ENCODE assay signal across 8 cellular contexts in genomic region chr19:16078311-16078758, GRCh38. TPM values are rescaled to one million over a fixed set of nuclear protein-coding genes. Genes with fewer than 3 reads are reported as not detected.
DNase-seq lines count a peak whose midpoint lies in the region; ATAC-seq, FAIRE-seq and TF ChIP-seq lines count a peak whose summit lies in the region.

No MANE protein-coding gene starts in this region.

- no peaks in the 10 kb centered on the region for H3K9me3 ChIP-seq in Peyer's patch
- no peaks in the 10 kb centered on the region for H3K9me3 ChIP-seq in HepG2 (ENCODE audit: low read length)
- H3K9me3 ChIP-seq in testis, result no peaks in the 10 kb centered on the region

- CTCF ChIA-PET in HepG2 (lab: Yijun Ruan, JAX; ENCODE audit: low intra/inter-chr PET ratio, low total read pairs), result no interaction called here

- TF ChIP-seq RAD21 in HepG2 (CRISPR knock-in tag; IDR thresholded peaks at IDR 0.05), result no peak

- TF ChIP-seq POLR2A in Peyer's patch (IDR thresholded peaks at IDR 0.05), result no peak
- TF ChIP-seq POLR2A in HepG2 (IDR thresholded peaks at IDR 0.05; ENCODE audit: insufficient read depth in 1 of 2, low read depth in 2 of 2, low read length in 2 of 2), result no peak
- TF ChIP-seq POLR2A in testis (IDR thresholded peaks at IDR 0.05), result no peak

- H3K79me2 ChIP-seq in HepG2 (ENCODE audit: insufficient read depth, low read length), result peaks cover 51% of the 10 kb centered on the region

- DNase-seq in Peyer's patch (peak in 1 of 3 donors; percentile 32), brain microvascular endothelial cell (no peak), HepG2 (ENCODE audit: low spot score) (no peak), testis (peak; percentile 46), HPDE6-E6E7 (ENCODE audit: extremely low spot score) (no peak), NCI-H2029 (lab: John Stamatoyannopoulos, UW) (no peak)

- peaks cover 0 to 21% (median 0%) of the 10 kb centered on the region in 3 donors for H3K36me3 ChIP-seq in Peyer's patch
- peaks cover 56% of the 10 kb centered on the region for H3K36me3 ChIP-seq in brain microvascular endothelial cell (replicated peaks)
- H3K36me3 ChIP-seq in HepG2 (replicated peaks in 1 of 2; ENCODE audit: control insufficient read depth in 1 of 2, insufficient read depth in 2 of 2, low read length in 2 of 2), result peaks cover 7 to 32% of the 10 kb centered on the region in 2 experiments
- no peaks in the 10 kb centered on the region for H3K36me3 ChIP-seq in testis (ENCODE audit: low read depth, missing control alignments)

- in situ Hi-C loops in brain microvascular endothelial cell (cut with HindIII; ENCODE audit: low pct_ligation_motif_present, low sequenced_read_pairs), result no loop called here
- in situ Hi-C loops in HepG2 (cut with HindIII; ENCODE audit: extremely low pct_ligation_motif_present, low pct_unique_long_range_greater_than_20kb), result no loop called here

- H3K27ac ChIP-seq in Peyer's patch (peak overlapping the region; percentile 95 to 100 (median 99)), brain microvascular endothelial cell (peak overlapping the region; percentile 97), HepG2 (ENCODE audit: extremely low read length, insufficient read depth, low read length) (peak overlapping the region; percentile 90), testis (peak overlapping the region; percentile 100)

- BruUV-seq in HepG2 (replicated peaks; lab: Mats Ljungman, UMichigan), result no TSS peak

- H3K9ac ChIP-seq in HepG2 (ENCODE audit: insufficient read depth, low read depth, low read length), result peak overlapping the region; percentile 97

- H3K4me1 ChIP-seq in Peyer's patch (peaks cover 0 to 53% (median 22%) of the 10 kb centered on the region in 4 donors), HepG2 (ENCODE audit: insufficient read depth, low read length) (peaks cover 77% of the 10 kb centered on the region), testis (peaks cover 32% of the 10 kb centered on the region)

- H3K27me3 ChIP-seq in Peyer's patch (no peaks in the 10 kb centered on the region), brain microvascular endothelial cell (replicated peaks) (no peaks in the 10 kb centered on the region), HepG2 (ENCODE audit: control insufficient read depth in 1 of 2, insufficient read depth in 2 of 2, low read length in 2 of 2) (no peaks in the 10 kb centered on the region), testis (no peaks in the 10 kb centered on the region)

- no peak for ATAC-seq in HepG2
- no peak for ATAC-seq in GM21423 (IDR thresholded peaks at IDR 0.05; ENCODE audit: unreplicated experiment)

- H4K20me1 ChIP-seq in HepG2 (ENCODE audit: insufficient read depth, low read length), result peaks cover 17% of the 10 kb centered on the region; the same call in 1 of the 2 replicates

- H3K4me2 ChIP-seq in HepG2 (ENCODE audit: low read depth, low read length), result peak overlapping the region; percentile 98

- TF ChIP-seq EP300 in HepG2 (IDR thresholded peaks at IDR 0.05; ENCODE audit: low read depth in 2 of 2, low read length in 2 of 2) (no peak), HepG2 (CRISPR knock-in tag; IDR thresholded peaks at IDR 0.05; ENCODE audit: borderline replicate concordance) (no peak)

- intact Hi-C loops in HepG2 (cut with micrococcal nuclease; ENCODE audit: unreplicated experiment) (no loop called here), testis (cut with DNase I; ENCODE audit: low total_unique reads) (no loop called here)

- no peak for FAIRE-seq in HepG2 (lab: Jason Lieb, UNC)

- POLR2A ChIA-PET in HepG2 (lab: Yijun Ruan, JAX), result interaction anchor here (0.6 to 5.7 kb wide), 6 partner anchors 8 to 696 kb away, joined by 4 to 66 read pairs (median 6); partner anchors contain the start of genes HSH2D and RAB8A

- TF ChIP-seq CTCF in Peyer's patch (IDR thresholded peaks at IDR 0.05) (no peak), brain microvascular endothelial cell (IDR thresholded peaks at IDR 0.05; ENCODE audit: low read depth, low read length, missing control alignments) (no peak), HepG2 (CRISPR knock-in tag; IDR thresholded peaks at IDR 0.05) (no peak), testis (IDR thresholded peaks at IDR 0.05) (no peak)

- H3K4me3 ChIP-seq in GM08714 (ENCODE audit: low read length) (peak overlapping the region; percentile 90), Peyer's patch (peak overlapping the region; percentile 90 to 100 (median 94)), brain microvascular endothelial cell (ENCODE audit: low read depth, low read length) (peak overlapping the region; percentile 92), HepG2 (replicated peaks in 1 of 3; ENCODE audit: insufficient read depth in 1 of 3, low read depth in 2 of 3, low read length in 3 of 3) (peak overlapping the region; percentile 84 to 87 (median 84)), testis (peak overlapping the region; percentile 79 to 100)

- WGBS in HepG2 (ENCODE audit: low lambda C conversion rate), result 46% methylated on average over 9 of the region's 9 CpGs
- 21 to 39% methylated on average over 9 of the region's 9 CpGs for WGBS in testis, 2 donors

- no peak overlapping the region for H2AFZ ChIP-seq in HepG2 (ENCODE audit: low read length)

TF ChIP-seq in HepG2, 621 proteins besides CTCF, POLR2A, EP300 and RAD21 (continues in another document):
- TF ChIP-seq ZFY (CRISPR knock-in tag; IDR thresholded peaks at IDR 0.05), result peak; percentile 15; the same call in 1 of the 2 replicates

RNA-seq across cellular contexts. Expression of gene TPM4, which starts 2.0 kb away (rescaled TPM):
- total RNA-seq in Peyer's patch (100 to 1,000 TPM; 125 to 423 (median 139) TPM), HepG2 (2016; rRNA removed; fragmentation: Illumina TruSeq; extraction: Trizol) (180 and 226 TPM in 2 replicates), testis (100 to 1,000 TPM; 212 to 271 TPM)
- total RNA-seq in HepG2 (2016; cell fraction: cytosol; rRNA removed; fragmentation: Illumina TruSeq; extraction: Trizol; ENCODE audit: low read depth), result 81.5 and 84.8 TPM in 2 replicates
- total RNA-seq in HepG2 (2016; cell fraction: insoluble cytoplasmic fraction; rRNA removed; fragmentation: Illumina TruSeq; extraction: Trizol), result 186 and 214 TPM in 2 replicates
- total RNA-seq in HepG2 (2016; cell fraction: membrane; rRNA removed; fragmentation: Illumina TruSeq; extraction: Trizol), result 194 and 200 TPM in 2 replicates
- total RNA-seq in HepG2 (2016; cell fraction: nucleus; rRNA removed; fragmentation: Illumina TruSeq; extraction: Trizol), result 74.9 and 75.0 TPM in 2 replicates
- polyA plus RNA-seq in HepG2 (2011; rRNA removed) (142 and 188 TPM in 2 replicates), testis (ENCODE audit: insufficient read depth, low read depth, low replicate concordance) (227 TPM)
- 121 and 146 TPM in 2 replicates for polyA plus RNA-seq in HepG2 (2011; cell fraction: cytosol; rRNA removed)
- 57.4 and 58.9 TPM in 2 replicates for polyA plus RNA-seq in HepG2 (2011; cell fraction: nucleus; rRNA removed)
- 139 and 145 TPM in 2 replicates for polyA plus RNA-seq in HepG2 (2012)
- polyA plus RNA-seq in HepG2 (2016; cell fraction: cytosol; fragmentation: Illumina TruSeq; extraction: Trizol; ENCODE audit: low read depth), result 109 and 119 TPM in 2 replicates
- 311 and 323 TPM in 2 replicates for polyA plus RNA-seq in HepG2 (2016; cell fraction: insoluble cytoplasmic fraction; fragmentation: Illumina TruSeq; extraction: Trizol; ENCODE audit: low read depth)
- 206 and 209 TPM in 2 replicates for polyA plus RNA-seq in HepG2 (2016; cell fraction: membrane; fragmentation: Illumina TruSeq; extraction: Trizol; ENCODE audit: low read depth)
- polyA plus RNA-seq in HepG2 (2016; cell fraction: nucleus; fragmentation: Illumina TruSeq; extraction: Trizol; ENCODE audit: insufficient read depth, low read depth), result 143 and 149 TPM in 2 replicates
- polyA minus RNA-seq in HepG2 (2011; rRNA and poly(A)+ RNA removed; ENCODE audit: low replicate concordance), result 72.8 and 124 TPM in 2 replicates
- 91.4 and 93.5 TPM in 2 replicates for polyA minus RNA-seq in HepG2 (2011; cell fraction: cytosol; rRNA and poly(A)+ RNA removed)
- 76.0 and 77.5 TPM in 2 replicates for polyA minus RNA-seq in HepG2 (2011; cell fraction: nucleus; rRNA and poly(A)+ RNA removed)

RNA-seq across cellular contexts. Expression of gene RAB8A, which starts 33.4 kb away (rescaled TPM):
- total RNA-seq in Peyer's patch, result 100 to 1,000 TPM in 2 of 4 donors, 10 to 100 TPM in 2; 53.6 to 138 (median 113) TPM
- 44.8 and 45.0 TPM in 2 replicates for total RNA-seq in HepG2 (2016; rRNA removed; fragmentation: Illumina TruSeq; extraction: Trizol)
- 12.2 and 13.0 TPM in 2 replicates for total RNA-seq in HepG2 (2016; cell fraction: cytosol; rRNA removed; fragmentation: Illumina TruSeq; extraction: Trizol; ENCODE audit: low read depth)
- total RNA-seq in HepG2 (2016; cell fraction: insoluble cytoplasmic fraction; rRNA removed; fragmentation: Illumina TruSeq; extraction: Trizol), result 42.2 and 46.8 TPM in 2 replicates
- total RNA-seq in HepG2 (2016; cell fraction: membrane; rRNA removed; fragmentation: Illumina TruSeq; extraction: Trizol), result 26.3 and 29.3 TPM in 2 replicates
- total RNA-seq in HepG2 (2016; cell fraction: nucleus; rRNA removed; fragmentation: Illumina TruSeq; extraction: Trizol), result 27.3 and 27.8 TPM in 2 replicates
- polyA plus RNA-seq in HepG2 (2011; rRNA removed), result 36.7 and 37.0 TPM in 2 replicates
- polyA plus RNA-seq in HepG2 (2011; cell fraction: cytosol; rRNA removed), result 37.0 and 45.8 TPM in 2 replicates
- 18.8 and 19.5 TPM in 2 replicates for polyA plus RNA-seq in HepG2 (2011; cell fraction: nucleus; rRNA removed)
- polyA plus RNA-seq in HepG2 (2012), result 25.7 and 50.6 TPM in 2 replicates
- polyA plus RNA-seq in HepG2 (2016; cell fraction: cytosol; fragmentation: Illumina TruSeq; extraction: Trizol; ENCODE audit: low read depth), result 9.1 and 10.9 TPM in 2 replicates
- polyA plus RNA-seq in HepG2 (2016; cell fraction: insoluble cytoplasmic fraction; fragmentation: Illumina TruSeq; extraction: Trizol; ENCODE audit: low read depth), result 58.6 and 65.5 TPM in 2 replicates
- polyA plus RNA-seq in HepG2 (2016; cell fraction: membrane; fragmentation: Illumina TruSeq; extraction: Trizol; ENCODE audit: low read depth), result 18.8 and 20.6 TPM in 2 replicates
- polyA plus RNA-seq in HepG2 (2016; cell fraction: nucleus; fragmentation: Illumina TruSeq; extraction: Trizol; ENCODE audit: insufficient read depth, low read depth), result 51.5 and 63.5 TPM in 2 replicates
- polyA minus RNA-seq in HepG2 (2011; rRNA and poly(A)+ RNA removed; ENCODE audit: low replicate concordance), result 59.4 and 156 TPM in 2 replicates
- 50.6 TPM in 2 replicates for polyA minus RNA-seq in HepG2 (2011; cell fraction: cytosol; rRNA and poly(A)+ RNA removed)
- 60.1 and 69.0 TPM in 2 replicates for polyA minus RNA-seq in HepG2 (2011; cell fraction: nucleus; rRNA and poly(A)+ RNA removed)
- 10 to 100 TPM; 63.3 to 69.0 TPM for total RNA-seq in testis
- 45.9 TPM for polyA plus RNA-seq in testis (ENCODE audit: insufficient read depth, low read depth, low replicate concordance)
